In the genomic region with DNA sequence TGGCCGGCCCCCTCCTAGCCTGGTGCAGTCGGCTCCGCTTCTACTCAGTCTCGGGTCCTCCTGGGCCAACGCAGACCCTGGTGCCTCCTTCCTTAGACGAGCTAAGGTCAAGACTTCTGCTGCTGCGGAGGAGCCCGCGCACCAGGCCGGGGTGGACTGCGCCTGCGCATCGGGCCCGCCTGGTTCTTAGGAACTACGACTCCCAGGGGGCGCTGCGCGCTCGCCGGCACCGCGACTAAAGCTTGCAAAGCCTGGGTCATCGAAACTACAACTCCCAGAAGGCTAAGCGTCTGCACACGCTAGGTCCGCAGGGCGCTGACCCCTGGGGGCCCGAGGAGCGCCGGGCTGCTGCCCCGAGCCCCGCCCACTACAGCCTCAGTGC, we compare ENCODE assay signal across 8 cellular contexts. TPM values are rescaled to one million over a fixed set of nuclear protein-coding genes. Genes with fewer than 3 reads are reported as not detected.
DNase-seq lines count a peak whose midpoint lies in the region; ATAC-seq and TF ChIP-seq lines count a peak whose summit lies in the region.

A gene (minus strand): TSS at position 145 of the 382 bp plus-strand sequence. CDS start 6,559 bp downstream, outside the sequence.

- ATAC-seq in GM18502 (IDR thresholded peaks at IDR 0.05; ENCODE audit: poor library complexity, unreplicated experiment), result no peak

- H3K27me3 ChIP-seq in Peyer's patch (no peaks in the 10 kb centered on the region), prostate gland (replicated peaks; ENCODE audit: insufficient read depth) (no peaks in the 10 kb centered on the region), tibial artery (no peaks in the 10 kb centered on the region)

- peaks cover 7% of the 10 kb centered on the region for H3K9me3 Mint-ChIP-seq in glutamatergic neuron (ENCODE audit: unreplicated experiment)

- DNase-seq in AG08395 (ENCODE audit: low spot score), result peak; percentile 7
- DNase-seq in Peyer's patch, result peak; percentile 70 to 96 (median 90)
- DNase-seq in activated gamma-delta T cell (lab: John Stamatoyannopoulos, UW), result peak; percentile 34
- peak; percentile 95 for DNase-seq in glutamatergic neuron
- DNase-seq in prostate gland (ENCODE audit: low spot score), result peak; percentile 79
- peak; percentile 88 to 94 for DNase-seq in tibial artery
- DNase-seq in GM20000 (ENCODE audit: low spot score), result no peak

- intact Hi-C loops in prostate gland (cut with DNase I), result no loop called here
- intact Hi-C loops in tibial artery (cut with DNase I; ENCODE audit: low total_unique reads), result loop anchor here (5.0 kb wide), 1 partner anchor 284 kb away; no protein-coding TSS in a partner anchor

- H3K27ac ChIP-seq in Peyer's patch (peak within 1 kb of the TSS in 2 of 4 donors; percentile 35 to 57), prostate gland (no peak within 1 kb of the TSS), tibial artery (peak within 1 kb of the TSS; percentile 51 to 67)

- TF ChIP-seq POLR2A in Peyer's patch (IDR thresholded peaks at IDR 0.05), result no peak
- no peak for TF ChIP-seq POLR2A in prostate gland (IDR thresholded peaks at IDR 0.05)

- peaks cover 14% of the 10 kb centered on the region for H3K27me3 Mint-ChIP-seq in glutamatergic neuron (ENCODE audit: unreplicated experiment)

- peak within 1 kb of the TSS; percentile 90 for H3K4me3 Mint-ChIP-seq in glutamatergic neuron (ENCODE audit: unreplicated experiment)

- peak within 1 kb of the TSS; percentile 33 to 63 (median 56) for H3K4me3 ChIP-seq in Peyer's patch
- H3K4me3 ChIP-seq in prostate gland, result peak within 1 kb of the TSS; percentile 39 to 40
- peak within 1 kb of the TSS; percentile 62 to 64 for H3K4me3 ChIP-seq in tibial artery

- H3K36me3 ChIP-seq in Peyer's patch (no peaks in the 10 kb centered on the region), prostate gland (no peaks in the 10 kb centered on the region), tibial artery (peaks cover 0 to 11% (median 0%) of the 10 kb centered on the region in 3 donors)

- H3K27ac Mint-ChIP-seq in glutamatergic neuron (ENCODE audit: unreplicated experiment), result peak within 1 kb of the TSS; percentile 59

- peaks cover 2% of the 10 kb centered on the region for H3K4me1 Mint-ChIP-seq in glutamatergic neuron (ENCODE audit: low read depth, unreplicated experiment)

- peaks cover 3% of the 10 kb centered on the region for H3K36me3 Mint-ChIP-seq in glutamatergic neuron (ENCODE audit: unreplicated experiment)

- H3K4me1 ChIP-seq in Peyer's patch (peaks cover 0 to 10% (median 5%) of the 10 kb centered on the region in 4 donors), prostate gland (replicated peaks) (no peaks in the 10 kb centered on the region), tibial artery (peaks cover 0 to 18% (median 13%) of the 10 kb centered on the region in 4 donors)

- peaks cover 0 to 7% (median 2%) of the 10 kb centered on the region in 4 donors for H3K9me3 ChIP-seq in Peyer's patch
- H3K9me3 ChIP-seq in prostate gland, result no peaks in the 10 kb centered on the region
- H3K9me3 ChIP-seq in tibial artery, result no peaks in the 10 kb centered on the region

- peak in 2 of 6 experiments; percentile 6 to 7 for TF ChIP-seq CTCF in Peyer's patch (IDR thresholded peaks at IDR 0.05)
- TF ChIP-seq CTCF in glutamatergic neuron (IDR thresholded peaks at IDR 0.05; ENCODE audit: partially characterized antibody, unreplicated experiment), result peak; percentile 38
- TF ChIP-seq CTCF in prostate gland (IDR thresholded peaks at IDR 0.05), result peak in 2 of 4 experiments; percentile 41 to 42
- peak; percentile 26 to 31 for TF ChIP-seq CTCF in tibial artery (IDR thresholded peaks at IDR 0.05)
- TF ChIP-seq CTCF in GM20000 (IDR thresholded peaks at IDR 0.05; ENCODE audit: extremely low read depth, missing control alignments), result no peak

- WGBS in prostate gland, result 2% methylated on average over 20 of the region's 32 CpGs

RNA-seq across cellular contexts. Expression of the gene that starts here (rescaled TPM):
- 1 to 10 TPM in 3 of 4 donors, under 1 TPM in 1; 0.94 to 1.7 (median 1.2) TPM for total RNA-seq in Peyer's patch
- total RNA-seq in glutamatergic neuron (ENCODE audit: unreplicated experiment), result 2.7 TPM
- 1 to 10 TPM; 2.5 to 4.5 TPM for total RNA-seq in prostate gland

Comparison
In these comparisons a context has a peak if more than half of its experiments do, and no peak if none do; other contexts are left out.
1. H3K27ac ChIP-seq: peak in tibial artery (2 of 2); none in prostate gland (0 of 2).
2. Peak in every context shown above with its lines, with median percentiles within 50 percentile points of each other: H3K4me3 ChIP-seq.